In the genomic region with DNA sequence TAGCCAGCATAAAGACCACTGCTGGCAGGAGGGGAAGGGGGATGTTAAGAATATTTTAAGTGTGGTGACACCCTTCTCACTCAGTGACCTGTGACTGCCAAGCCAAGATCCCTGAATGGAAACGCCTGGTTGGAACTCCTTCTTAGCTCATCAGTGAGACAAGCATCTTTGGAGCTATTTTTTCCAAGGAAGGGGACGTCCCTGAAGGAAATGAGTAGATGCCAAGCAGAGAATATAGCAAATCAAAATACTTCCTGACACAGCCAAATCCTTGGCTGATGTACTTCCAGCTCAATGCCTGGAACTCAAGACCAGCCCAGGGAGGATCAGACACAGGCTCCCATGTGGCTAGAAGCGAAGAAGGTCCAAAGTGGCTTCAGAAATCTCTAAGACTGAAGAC, we compare ENCODE assay signal across 14 cellular contexts.
DNase-seq lines count a peak whose midpoint lies in the region; ATAC-seq and TF ChIP-seq lines count a peak whose summit lies in the region.
"Had no signal": no experiment of that assay in that cellular context is flagged by ENCODE, and none has a peak within 500 bp of the region (broad histone marks: within the 10 kb centered on the region; RNA-seq: fewer than 3 reads in every experiment).

No MANE protein-coding gene starts in this region.

- no peak for TF ChIP-seq POLR2A in gastrocnemius medialis (IDR thresholded peaks at IDR 0.05)

- H3K4me1 ChIP-seq in gastrocnemius medialis: peaks cover 85 to 87% of the 10 kb centered on the region in 2 donors

- intact Hi-C loops in Right ventricle myocardium inferior (cut with DNase I) (loop anchor here (5.0 kb wide), 2 partner anchors 33 to 47 kb away; no protein-coding TSS in a partner anchor), cardiac septum (cut with DNase I) (loop anchor here (2.0 to 5.0 kb wide), 3 partner anchors 30 to 82 kb away; a partner anchor contains a TSS), gastrocnemius medialis (cut with DNase I; ENCODE audit: low total_unique reads) (loop anchor here (2.0 to 5.0 kb wide), 3 partner anchors 64 to 202 kb away; a partner anchor contains a TSS)

- peak overlapping the region; percentile 92 to 99 (median 95) for H3K27ac ChIP-seq in gastrocnemius medialis

- H3K36me3 ChIP-seq in gastrocnemius medialis: no peaks in the 10 kb centered on the region
- H3K36me3 ChIP-seq: pancreas had no signal

- TF ChIP-seq CTCF in gastrocnemius medialis (IDR thresholded peaks at IDR 0.05 in 4 of 5, conservative IDR thresholded peaks at IDR 0.05 in 1 of 5): no peak
- no peak for TF ChIP-seq CTCF in glutamatergic neuron (IDR thresholded peaks at IDR 0.05; ENCODE audit: partially characterized antibody, unreplicated experiment)

- DNase-seq in Right ventricle myocardium inferior (ENCODE audit: missing footprints): no peak
- no peak for DNase-seq in cardiac septum (ENCODE audit: low spot score)
- peak; percentile 44 for DNase-seq in left kidney (ENCODE audit: low read depth, low spot score)
- DNase-seq in gastrocnemius medialis: peak; percentile 58 to 76
- DNase-seq in glutamatergic neuron: no peak
- DNase-seq in NCI-H345 (lab: John Stamatoyannopoulos, UW): no peak
- DNase-seq: activated B cell treated with CpG ODN at 0.5 μM for 24 hours; CD8-positive, alpha-beta memory T cell; HFFc6; pancreas; stimulated activated naive CD4-positive, alpha-beta T cell had no signal

- no peaks in the 10 kb centered on the region for H3K9me3 ChIP-seq in gastrocnemius medialis
- H3K9me3 ChIP-seq: pancreas had no signal

- H3K36me3 Mint-ChIP-seq in glutamatergic neuron (ENCODE audit: unreplicated experiment): peaks cover 6% of the 10 kb centered on the region
- H3K36me3 Mint-ChIP-seq: CD8-positive, alpha-beta memory T cell; memory B cell had no signal

- no peak overlapping the region for H3K27ac Mint-ChIP-seq in glutamatergic neuron (ENCODE audit: unreplicated experiment)
- H3K27ac Mint-ChIP-seq: activated B cell treated with CpG ODN at 0.5 μM for 24 hours, HFFc6, memory B cell had no signal

- peak; percentile 24 for ATAC-seq in Right ventricle myocardium inferior
- ATAC-seq in gastrocnemius medialis: peak; percentile 29 to 40
- no peak for ATAC-seq in HG02798 (IDR thresholded peaks at IDR 0.05; ENCODE audit: poor library complexity, unreplicated experiment)
- no peak for ATAC-seq in GM18517 (IDR thresholded peaks at IDR 0.05; ENCODE audit: unreplicated experiment)

- in situ Hi-C loops in gastrocnemius medialis (cut with MboI; ENCODE audit: low sequenced_read_pairs in 4 of 4): no loop called here

- H3K27me3 ChIP-seq in gastrocnemius medialis: no peaks in the 10 kb centered on the region
- H3K27me3 ChIP-seq: pancreas had no signal

- H3K9me3 Mint-ChIP-seq in glutamatergic neuron (ENCODE audit: unreplicated experiment): peaks cover 6% of the 10 kb centered on the region
- H3K9me3 Mint-ChIP-seq: activated B cell treated with CpG ODN at 0.5 μM for 24 hours, HFFc6, memory B cell had no signal

- no peak overlapping the region for H3K4me3 Mint-ChIP-seq in glutamatergic neuron (ENCODE audit: unreplicated experiment)
- H3K4me3 Mint-ChIP-seq: activated B cell treated with CpG ODN at 0.5 μM for 24 hours; CD8-positive, alpha-beta memory T cell; memory B cell had no signal

- peaks cover 49% of the 10 kb centered on the region for H3K4me1 Mint-ChIP-seq in glutamatergic neuron (ENCODE audit: low read depth, unreplicated experiment)
- H3K4me1 Mint-ChIP-seq: activated B cell treated with CpG ODN at 0.5 μM for 24 hours; CD8-positive, alpha-beta memory T cell; memory B cell had no signal

- H3K27me3 Mint-ChIP-seq in glutamatergic neuron (ENCODE audit: unreplicated experiment): peaks cover 4% of the 10 kb centered on the region

- peak overlapping the region; percentile 2 to 29 (median 8) for H3K4me3 ChIP-seq in gastrocnemius medialis
- H3K4me3 ChIP-seq: pancreas had no signal

Comparison
In these comparisons a context has a peak if more than half of its experiments do, and no peak if none do; other contexts are left out.
1. ATAC-seq: peak in Right ventricle myocardium inferior (single experiment) and gastrocnemius medialis (2 of 2); none in HG02798 (single experiment) and GM18517 (single experiment).
2. DNase-seq: peak in left kidney (single experiment) and gastrocnemius medialis (2 of 2); none in Right ventricle myocardium inferior (single experiment), cardiac septum (single experiment), glutamatergic neuron (single experiment) and NCI-H345 (single experiment).